ENCODE assay signal across 26 cellular contexts in the genomic region with DNA sequence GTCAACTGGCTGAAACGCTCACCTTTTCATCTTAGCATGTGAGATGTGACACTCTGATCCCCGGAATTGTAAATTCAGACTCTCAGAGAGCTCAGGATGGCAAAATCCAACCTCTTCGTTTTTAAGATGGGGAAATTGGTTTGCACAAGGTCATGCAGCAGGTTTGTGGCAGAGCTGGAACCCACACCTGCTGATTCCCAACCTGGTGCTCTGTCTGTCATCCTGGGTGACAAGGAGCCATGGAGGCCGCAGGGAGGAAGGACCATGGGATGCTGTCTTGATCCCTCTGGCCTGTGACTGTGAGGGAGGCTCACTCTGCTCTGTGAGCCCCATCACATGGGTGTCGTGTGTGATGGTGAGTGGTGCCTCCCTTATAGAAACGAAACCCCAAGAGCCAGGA.
"Had no signal": no experiment of that assay in that cellular context is flagged by ENCODE, and none has a peak within 500 bp of the region (broad histone marks: within the 10 kb centered on the region; RNA-seq: fewer than 3 reads in every experiment).

No MANE protein-coding gene starts in this region.

- ATAC-seq: left cardiac atrium; left lung; lower lobe of right lung; mucosa of descending colon; naive thymus-derived CD4-positive, alpha-beta T cell; natural killer cell treated with Interleukin-12 subunit alpha and Interleukin-12 subunit beta and Interleukin-15 and Interleukin-18, amount 100 ng/mL, for 72 hours; right cardiac atrium; sciatic nerve; stimulated activated effector memory CD8-positive, alpha-beta T cell treated with anti-CD3 and anti-CD28 coated beads, Interleukin-12 subunit alpha, Interleukin-12 subunit beta, amount 100 ng/mL, for 72 hours; stimulated activated naive CD8-positive, alpha-beta T cell treated with anti-CD3 and anti-CD28 coated beads, Interleukin-15, amount 100 ng/mL, for 72 hours had no signal

- DNase-seq: hippocampal formation; kidney glomerular epithelial cell; left cardiac atrium; left lung; lower lobe of right lung; mammary epithelial cell; mesendoderm; midbrain; mucosa of descending colon; naive thymus-derived CD4-positive, alpha-beta T cell; ovary; retina; right cardiac atrium; small intestine; spleen; stimulated activated CD4-positive, alpha-beta T cell treated with anti-CD3 and anti-CD28 coated beads, Interleukin-4, amount 100 ng/mL, for 24 hours; stimulated activated naive CD4-positive, alpha-beta T cell; stimulated activated naive CD8-positive, alpha-beta T cell treated with anti-CD3 and anti-CD28 coated beads, Interleukin-15, amount 100 ng/mL, for 72 hours; substantia nigra; uterus had no signal

- H3K27me3 ChIP-seq: ovary, uterus had no signal

- H3K36me3 Mint-ChIP-seq: naive thymus-derived CD4-positive, alpha-beta T cell; natural killer cell treated with Interleukin-12 subunit alpha and Interleukin-12 subunit beta and Interleukin-15 and Interleukin-18, amount 100 ng/mL, for 72 hours; stimulated activated effector memory CD8-positive, alpha-beta T cell treated with anti-CD3 and anti-CD28 coated beads, Interleukin-12 subunit alpha, Interleukin-12 subunit beta, amount 100 ng/mL, for 72 hours; type B pancreatic cell had no signal

- H3K4me1 ChIP-seq: uterus had no signal

- H3K4me3 Mint-ChIP-seq: naive thymus-derived CD4-positive, alpha-beta T cell; natural killer cell treated with Interleukin-12 subunit alpha and Interleukin-12 subunit beta and Interleukin-15 and Interleukin-18, amount 100 ng/mL, for 72 hours; stimulated activated effector memory CD8-positive, alpha-beta T cell treated with anti-CD3 and anti-CD28 coated beads, Interleukin-12 subunit alpha, Interleukin-12 subunit beta, amount 100 ng/mL, for 72 hours; stimulated activated naive CD8-positive, alpha-beta T cell treated with anti-CD3 and anti-CD28 coated beads, Interleukin-15, amount 100 ng/mL, for 72 hours; type B pancreatic cell had no signal

- H3K27ac Mint-ChIP-seq: natural killer cell treated with Interleukin-12 subunit alpha and Interleukin-12 subunit beta and Interleukin-15 and Interleukin-18, amount 100 ng/mL, for 72 hours; progenitor cell of endocrine pancreas; stimulated activated naive CD8-positive, alpha-beta T cell treated with anti-CD3 and anti-CD28 coated beads, Interleukin-15, amount 100 ng/mL, for 72 hours; type B pancreatic cell had no signal

- H3K27ac ChIP-seq: left lung, lower lobe of right lung, ovary, spleen, tibial nerve, uterus had no signal

- H3K4me3 ChIP-seq: left lung, lower lobe of right lung, mucosa of descending colon, ovary, spleen, tibial nerve, uterus had no signal

- H3K9me3 ChIP-seq: left lung, lower lobe of right lung, mucosa of descending colon, ovary, spleen, tibial nerve, uterus had no signal

- H3K36me3 ChIP-seq: left lung, lower lobe of right lung, ovary, spleen, tibial nerve, uterus had no signal

- H3K9me3 Mint-ChIP-seq: naive thymus-derived CD4-positive, alpha-beta T cell; natural killer cell treated with Interleukin-12 subunit alpha and Interleukin-12 subunit beta and Interleukin-15 and Interleukin-18, amount 100 ng/mL, for 72 hours; stimulated activated effector memory CD8-positive, alpha-beta T cell treated with anti-CD3 and anti-CD28 coated beads, Interleukin-12 subunit alpha, Interleukin-12 subunit beta, amount 100 ng/mL, for 72 hours; stimulated activated naive CD8-positive, alpha-beta T cell treated with anti-CD3 and anti-CD28 coated beads, Interleukin-15, amount 100 ng/mL, for 72 hours; type B pancreatic cell had no signal
